Comparison of ENCODE assay signal across 8 cellular contexts in genomic region chr1:43945898-43946243, GRCh38. TPM values are rescaled to one million over a fixed set of nuclear protein-coding genes. Genes with fewer than 3 reads are reported as not detected.
DNase-seq lines count a peak whose midpoint lies in the region; ATAC-seq and TF ChIP-seq lines count a peak whose summit lies in the region.

No MANE protein-coding gene starts in this region.

- DNase-seq in heart right ventricle: no peak
- DNase-seq in Right ventricle myocardium inferior (ENCODE audit: missing footprints): no peak
- no peak for DNase-seq in mesothelial cell of epicardium (ENCODE audit: low spot score in 2 of 2, unreplicated experiment in 2 of 2)
- DNase-seq in vagina (ENCODE audit: extremely low spot score in 2 of 2): no peak
- DNase-seq in mucosa of gallbladder (ENCODE audit: low spot score): no peak
- no peak for DNase-seq in nucleus accumbens (lab: John Stamatoyannopoulos, UW)

- intact Hi-C loops in heart right ventricle (cut with DNase I) (loop anchor here in 3 of 10 donors (2.0 to 5.0 kb wide), 3 partner anchors 23 to 239 kb away; partner anchors contain the start of genes ATP6V0B (in 1 of the 3) and ST3GAL3 (in 1 of the 3)), Right ventricle myocardium inferior (cut with DNase I) (loop anchor here (1.0 to 5.0 kb wide), 2 partner anchors 28 to 184 kb away; partner anchors contain the start of gene ATP6V0B), vagina (cut with DNase I) (no loop called here)

- H3K27ac ChIP-seq in heart right ventricle (peak overlapping the region in 9 of 10 donors; percentile 90 to 100 (median 97)), vagina (peak overlapping the region; percentile 95)

- no peak for TF ChIP-seq POLR2A in vagina (IDR thresholded peaks at IDR 0.05)

- H3K27me3 ChIP-seq in heart right ventricle: no peaks in the 10 kb centered on the region
- H3K27me3 ChIP-seq in vagina: no peaks in the 10 kb centered on the region

- ATAC-seq in heart right ventricle (no peak), Right ventricle myocardium inferior (no peak), GM18873 (IDR thresholded peaks at IDR 0.05; ENCODE audit: low FRiP score, unreplicated experiment) (no peak)

- H3K4me3 Mint-ChIP-seq in brain: peak overlapping the region; percentile 90 to 97 (median 93)
- peak overlapping the region; percentile 87 for H3K4me3 Mint-ChIP-seq in mesothelial cell of epicardium

- H3K36me3 Mint-ChIP-seq in brain (peaks cover 8% of the 10 kb centered on the region), mesothelial cell of epicardium (peaks cover 5% of the 10 kb centered on the region)

- H3K4me1 Mint-ChIP-seq in brain (peaks cover 54% of the 10 kb centered on the region), mesothelial cell of epicardium (peaks cover 24% of the 10 kb centered on the region)

- TF ChIP-seq CTCF in heart right ventricle (IDR thresholded peaks at IDR 0.05): no peak
- TF ChIP-seq CTCF in brain (conservative IDR thresholded peaks at IDR 0.05): no peak
- no peak for TF ChIP-seq CTCF in mesothelial cell of epicardium (IDR thresholded peaks at IDR 0.05; ENCODE audit: unreplicated experiment)
- no peak for TF ChIP-seq CTCF in vagina (IDR thresholded peaks at IDR 0.05)

- 1 to 2% methylated on average over 2 of the region's 2 CpGs for WGBS in heart right ventricle, 2 donors

- H3K4me3 ChIP-seq in heart right ventricle (peak overlapping the region; percentile 53 to 94 (median 72)), vagina (peak overlapping the region; percentile 64 to 79)

- H3K27me3 Mint-ChIP-seq in brain (peaks cover 8% of the 10 kb centered on the region), mesothelial cell of epicardium (ENCODE audit: low read depth) (no peaks in the 10 kb centered on the region)

- H3K9me3 ChIP-seq in heart right ventricle (no peaks in the 10 kb centered on the region), vagina (no peaks in the 10 kb centered on the region)

- H3K27ac Mint-ChIP-seq in brain (peak overlapping the region; percentile 93 to 99 (median 96)), mesothelial cell of epicardium (peak overlapping the region; percentile 95)

- H3K4me1 ChIP-seq in heart right ventricle (peaks cover 16 to 55% (median 39%) of the 10 kb centered on the region in 9 donors), vagina (peaks cover 35% of the 10 kb centered on the region)

- H3K9me3 Mint-ChIP-seq in brain (no peaks in the 10 kb centered on the region), mesothelial cell of epicardium (no peaks in the 10 kb centered on the region)

- H3K36me3 ChIP-seq in heart right ventricle (peaks cover 0 to 22% (median 0%) of the 10 kb centered on the region in 9 donors), vagina (no peaks in the 10 kb centered on the region)

RNA-seq across cellular contexts. Expression of gene IPO13, which starts 0.9 kb away (rescaled TPM):
- total RNA-seq in heart right ventricle (10 to 100 TPM; 53.3 to 66.1 (median 56.8) TPM), Right ventricle myocardium inferior (56.9 TPM), mesothelial cell of epicardium (21.8 to 26.4 TPM (median 23.2 TPM) in 3 replicates), vagina (34.6 TPM), mucosa of gallbladder (40.3 TPM)
- polyA plus RNA-seq in heart right ventricle (10 to 100 TPM; 25.2 to 74.5 TPM), brain (ENCODE audit: insufficient read depth, low read depth, low replicate concordance) (99.2 TPM)

RNA-seq across cellular contexts. Expression of gene ARTN, which starts 12.3 kb away (rescaled TPM):
- total RNA-seq in heart right ventricle (1 to 10 TPM in 1 of 10 donors, under 1 TPM in 3, not detected in 6; 0.62 to 1.5 (median 0.66) TPM), Right ventricle myocardium inferior (0.49 TPM), mesothelial cell of epicardium (1.2 to 2.0 TPM (median 1.6 TPM) in 3 replicates), vagina (17.4 TPM), mucosa of gallbladder (2.1 TPM)
- polyA plus RNA-seq in heart right ventricle (under 1 TPM; 0.44 to 0.59 TPM), brain (ENCODE audit: insufficient read depth, low read depth, low replicate concordance) (1.2 TPM)

RNA-seq across cellular contexts. Expression of gene DPH2, which starts 23.9 kb away (rescaled TPM):
- total RNA-seq in heart right ventricle (10 to 100 TPM; 10.7 to 22.0 (median 14.3) TPM), Right ventricle myocardium inferior (14.8 TPM), mesothelial cell of epicardium (24.1 to 26.6 TPM (median 25.0 TPM) in 3 replicates), vagina (15.2 TPM), mucosa of gallbladder (16.6 TPM)
- polyA plus RNA-seq in heart right ventricle (10 to 100 TPM in 1 of 2 donors, 1 to 10 TPM in 1; 9.4 to 33.7 TPM), brain (ENCODE audit: insufficient read depth, low read depth, low replicate concordance) (27.6 TPM)

RNA-seq across cellular contexts. Expression of gene ATP6V0B, which starts 28.9 kb away (rescaled TPM):
- 100 to 1,000 TPM in 3 of 10 donors, 10 to 100 TPM in 7; 63.1 to 112 (median 72.9) TPM for total RNA-seq in heart right ventricle
- 100 to 1,000 TPM in 1 of 2 donors, 10 to 100 TPM in 1; 73.4 to 227 TPM for polyA plus RNA-seq in heart right ventricle
- 84.5 TPM for total RNA-seq in Right ventricle myocardium inferior
- 273 TPM for polyA plus RNA-seq in brain (ENCODE audit: insufficient read depth, low read depth, low replicate concordance)
- 72.8 to 82.6 TPM (median 75.0 TPM) in 3 replicates for total RNA-seq in mesothelial cell of epicardium
- total RNA-seq in vagina: 71.5 TPM
- 138 TPM for total RNA-seq in mucosa of gallbladder

RNA-seq across cellular contexts. Expression of gene B4GALT2, which starts 33.1 kb away (rescaled TPM):
- total RNA-seq in heart right ventricle (10 to 100 TPM; 31.1 to 47.0 (median 38.6) TPM), Right ventricle myocardium inferior (39.1 TPM), mesothelial cell of epicardium (55.8 to 58.6 TPM (median 57.8 TPM) in 3 replicates), vagina (31.4 TPM), mucosa of gallbladder (23.4 TPM)
- polyA plus RNA-seq in heart right ventricle (10 to 100 TPM; 25.4 to 50.8 TPM), brain (ENCODE audit: insufficient read depth, low read depth, low replicate concordance) (91.9 TPM)
